9 cellular contexts compared by ENCODE assay signal in genomic region chr6:147382945-147383554, GRCh38.
DNase-seq lines count a peak whose midpoint lies in the region; ATAC-seq and TF ChIP-seq lines count a peak whose summit lies in the region.
"Had no signal": no experiment of that assay in that cellular context is flagged by ENCODE, and none has a peak within 500 bp of the region (broad histone marks: within the 10 kb centered on the region; RNA-seq: fewer than 3 reads in every experiment).

No MANE protein-coding gene starts in this region.

- no peak overlapping the region for H3K4me3 ChIP-seq in epithelial cell of proximal tubule (ENCODE audit: low read depth, low read length)
- H3K4me3 ChIP-seq in retinal pigment epithelial cell (ENCODE audit: low read length): no peak overlapping the region

- no peak for ATAC-seq in HG02642 (IDR thresholded peaks at IDR 0.05; ENCODE audit: poor library complexity, unreplicated experiment)
- ATAC-seq in HG03378 (IDR thresholded peaks at IDR 0.05; ENCODE audit: unreplicated experiment): no peak

- DNase-seq in DMS 273 (lab: John Stamatoyannopoulos, UW; ENCODE audit: unreplicated experiment) (peak; percentile 51), DMS 273 treated with DMSO at 0.1 percent for 48 hours (lab: John Stamatoyannopoulos, UW) (no peak), NCI-H460 (ENCODE audit: extremely low read depth, low read depth) (peak; percentile 30), epithelial cell of proximal tubule (ENCODE audit: low read depth) (peak; percentile 9), retinal pigment epithelial cell (ENCODE audit: low read depth) (no peak), amniotic stem cell (lab: John Stamatoyannopoulos, UW) (no peak)
- DNase-seq: stimulated activated CD4-positive, alpha-beta T cell treated with anti-CD3 and anti-CD28 coated beads, Interleukin-2, amount 100 ng/mL, for 48 hours had no signal

- TF ChIP-seq CTCF in epithelial cell of proximal tubule (conservative IDR thresholded peaks at IDR 0.05; ENCODE audit: low read depth, low read length) (peak; percentile 60), retinal pigment epithelial cell (conservative IDR thresholded peaks at IDR 0.05; ENCODE audit: low read depth, low read length) (peak; percentile 60)

Comparison
In these comparisons a context has a peak if more than half of its experiments do, and no peak if none do; other contexts are left out.
1. DNase-seq: peak in DMS 273 (single experiment), NCI-H460 (single experiment) and epithelial cell of proximal tubule (single experiment); none in DMS 273 treated with DMSO at 0.1 percent for 48 hours (single experiment), retinal pigment epithelial cell (single experiment) and amniotic stem cell (single experiment).